In genomic region chr5:103638979-103639378, GRCh38 we compare ENCODE assay signal across 3 cellular contexts.
TF ChIP-seq lines count a peak whose summit lies in the region.

No MANE protein-coding gene starts in this region.

TF ChIP-seq in HepG2, 621 proteins besides CTCF, POLR2A, EP300 and RAD21:
- TF ChIP-seq MAFF (IDR thresholded peaks at IDR 0.05; ENCODE audit: low read depth, low read length) (peak; percentile 78), GTF2F1 (IDR thresholded peaks at IDR 0.05; ENCODE audit: low read length) (no peak), MAFK (conservative IDR thresholded peaks at IDR 0.05 in 1 of 2, IDR thresholded peaks at IDR 0.05 in 1 of 2; ENCODE audit: low read length in 2 of 2) (peak; percentile 82 to 87)

TF ChIP-seq in IMR-90, 13 proteins besides CTCF, POLR2A, EP300 and RAD21:
- TF ChIP-seq SMC3 (IDR thresholded peaks at IDR 0.05; ENCODE audit: low read depth, low read length) (no peak), MAFK (IDR thresholded peaks at IDR 0.05; ENCODE audit: low read depth, low read length) (peak; percentile 77), CEBPB (IDR thresholded peaks at IDR 0.05; ENCODE audit: low read depth, low read length) (no peak), MAZ (IDR thresholded peaks at IDR 0.05; ENCODE audit: borderline replicate concordance, low read depth, low read length) (no peak), BHLHE40 (IDR thresholded peaks at IDR 0.05; ENCODE audit: low read depth, low read length) (no peak)

TF ChIP-seq in H1, 55 proteins besides CTCF, POLR2A, EP300 and RAD21:
- TF ChIP-seq MAFK (IDR thresholded peaks at IDR 0.05; ENCODE audit: low read depth, low read length): peak; percentile 31; the same call in 1 of the 2 replicates
- no peak for TF ChIP-seq TBP (IDR thresholded peaks at IDR 0.05; ENCODE audit: low read depth, low read length)
TF ChIP-seq in H1: peak in this region for 1.
